21 cellular contexts compared by ENCODE assay signal in genomic region chr6:144307880-144308279, GRCh38.
"Had no signal": no experiment of that assay in that cellular context is flagged by ENCODE, and none has a peak within 500 bp of the region (broad histone marks: within the 10 kb centered on the region; RNA-seq: fewer than 3 reads in every experiment).

No MANE protein-coding gene starts in this region.

- H3K4me3 Mint-ChIP-seq: activated naive CD4-positive, alpha-beta T cell treated with anti-CD3 and anti-CD28 coated beads, Interleukin-2, amount 10 ng/mL, durations not matched to agents 7 days and 5 days; dendritic cell treated with granulocyte-macrophage colony-stimulating factor and Interleukin-4, amounts not matched to agents 40 ng/mL and 50 ng/mL, for 4 days; naive thymus-derived CD4-positive, alpha-beta T cell had no signal

- H3K27me3 Mint-ChIP-seq: dendritic cell treated with granulocyte-macrophage colony-stimulating factor and Interleukin-4, amounts not matched to agents 40 ng/mL and 50 ng/mL, for 4 days had no signal

- DNase-seq: activated CD4-positive, alpha-beta T cell treated with anti-CD3 and anti-CD28 coated beads for 1 hour; activated CD4-positive, alpha-beta T cell treated with anti-CD3 and anti-CD28 coated beads, Interleukin-2, amount 50 U/mL, for 4 hours; activated naive CD4-positive, alpha-beta T cell treated with anti-CD3 and anti-CD28 coated beads, Interleukin-2, amount 10 ng/mL, durations not matched to agents 7 days and 5 days; effector memory CD4-positive, alpha-beta T cell; head of caudate nucleus; left colon; mammary epithelial cell; mucosa of descending colon; naive thymus-derived CD4-positive, alpha-beta T cell; nucleus accumbens; posterior cingulate gyrus; small intestine; stimulated activated CD4-positive, alpha-beta T cell treated with anti-CD3 and anti-CD28 coated beads, Interleukin-4, amount 100 ng/mL, for 24 hours; stimulated activated naive CD4-positive, alpha-beta T cell treated with Interleukin-2 at 50 U/mL for 16 hours; T1000; transverse colon had no signal

- H3K27me3 ChIP-seq: right atrium auricular region, transverse colon had no signal

- H3K27ac ChIP-seq: right atrium auricular region, transverse colon had no signal

- ATAC-seq: left colon; mucosa of descending colon; naive thymus-derived CD4-positive, alpha-beta T cell had no signal

- H3K9me3 Mint-ChIP-seq: activated naive CD4-positive, alpha-beta T cell treated with anti-CD3 and anti-CD28 coated beads, Interleukin-2, amount 10 ng/mL, durations not matched to agents 7 days and 5 days; dendritic cell treated with granulocyte-macrophage colony-stimulating factor and Interleukin-4, amounts not matched to agents 40 ng/mL and 50 ng/mL, for 4 days had no signal

- H3K4me3 ChIP-seq: mucosa of descending colon, right atrium auricular region, transverse colon had no signal

- H3K9me3 ChIP-seq: mucosa of descending colon, right atrium auricular region, transverse colon had no signal

- H3K27ac Mint-ChIP-seq: activated naive CD4-positive, alpha-beta T cell treated with anti-CD3 and anti-CD28 coated beads, Interleukin-2, amount 10 ng/mL, durations not matched to agents 7 days and 5 days; dendritic cell treated with granulocyte-macrophage colony-stimulating factor and Interleukin-4, amounts not matched to agents 40 ng/mL and 50 ng/mL, for 4 days had no signal

- FAIRE-seq: astrocyte, bronchial epithelial cell, frontal cortex, small intestine had no signal

- H3K36me3 ChIP-seq: transverse colon had no signal
